In the genomic region with DNA sequence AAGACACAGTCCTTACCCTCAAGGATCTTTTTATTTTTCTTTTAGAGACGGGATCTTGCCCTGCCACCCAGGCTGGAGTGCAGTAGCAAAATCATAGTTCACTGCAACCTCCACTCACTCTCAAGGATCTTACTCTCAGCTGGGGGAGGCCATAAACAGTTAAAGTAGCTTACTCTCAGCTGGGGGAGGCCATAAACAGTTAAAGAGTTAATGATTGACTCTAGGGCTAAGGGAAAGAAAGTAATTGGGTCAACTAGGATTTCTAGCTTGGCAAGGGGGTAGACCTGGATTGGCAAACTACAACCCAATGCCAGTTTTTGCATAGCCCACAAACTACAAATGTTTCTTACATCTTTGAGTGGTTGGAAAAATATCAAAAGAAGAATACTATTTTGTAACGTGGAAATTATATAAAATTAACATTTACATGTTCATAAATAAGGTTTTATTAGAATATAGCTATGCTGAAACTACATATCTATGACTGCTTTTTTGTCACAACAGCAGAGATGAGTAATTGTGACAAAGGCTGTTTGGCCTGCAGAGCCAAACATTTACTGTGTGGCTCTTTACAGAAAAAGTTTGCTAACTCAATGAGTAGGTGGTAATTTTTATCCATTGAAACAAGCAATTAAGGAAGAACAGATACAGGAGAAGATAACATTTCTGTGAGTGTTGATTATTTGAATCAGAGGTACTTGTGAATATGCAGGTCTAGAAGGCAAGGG, we compare ENCODE assay signal across 22 cellular contexts. TPM values are rescaled to one million over a fixed set of nuclear protein-coding genes. Genes with fewer than 3 reads are reported as not detected.
DNase-seq lines count a peak whose midpoint lies in the region; ATAC-seq, FAIRE-seq and TF ChIP-seq lines count a peak whose summit lies in the region.
"Had no signal": no experiment of that assay in that cellular context is flagged by ENCODE, and none has a peak within 500 bp of the region (broad histone marks: within the 10 kb centered on the region; RNA-seq: fewer than 3 reads in every experiment).

No MANE protein-coding gene starts in this region.

- intact Hi-C loops in kidney (cut with DNase I): no loop called here

- H3K27ac Mint-ChIP-seq in activated T-cell treated with anti-CD3 and anti-CD28 coated beads, Interleukin-2, amount 50 U/mL, for 72 hours: peak overlapping the region; percentile 27
- H3K27ac Mint-ChIP-seq in activated T-helper 17 cell treated with anti-CD3 and anti-CD28 coated beads, Interleukin-2, amount 50 U/mL, for 72 hours: peak overlapping the region; percentile 45
- H3K27ac Mint-ChIP-seq: type B pancreatic cell had no signal

- H3K36me3 ChIP-seq in kidney (ENCODE audit: control insufficient read depth in 1 of 2, insufficient read depth in 2 of 2, low read length in 2 of 2): peaks cover 2 to 4% of the 10 kb centered on the region in 2 donors
- H3K36me3 ChIP-seq in small intestine (ENCODE audit: control insufficient read depth in 2 of 2, insufficient read depth in 2 of 2, low read length in 2 of 2): no peaks in the 10 kb centered on the region
- peaks cover 12% of the 10 kb centered on the region for H3K36me3 ChIP-seq in suprapubic skin
- H3K36me3 ChIP-seq: breast epithelium had no signal

- no peak for ATAC-seq in activated T-cell treated with anti-CD3 and anti-CD28 coated beads, Interleukin-2, amount 50 U/mL, for 72 hours (replicated peaks in 1 of 2)
- no peak for ATAC-seq in activated T-helper 17 cell treated with anti-CD3 and anti-CD28 coated beads, Interleukin-2, amount 50 U/mL, for 72 hours (replicated peaks)
- ATAC-seq: activated naive CD4-positive, alpha-beta T cell treated with anti-CD3 and anti-CD28 coated beads, Interleukin-2, amount 50 U/mL, for 72 hours; naive thymus-derived CD4-positive, alpha-beta T cell had no signal

- WGBS in small intestine, 3 donors: 19 to 53% (median 39%) methylated on average over 2 of the region's 2 CpGs
- WGBS in suprapubic skin: 70% methylated on average over 2 of the region's 2 CpGs

- no peak for TF ChIP-seq EP300 in suprapubic skin (IDR thresholded peaks at IDR 0.05)

- no peak overlapping the region for H3K9ac ChIP-seq in kidney (ENCODE audit: low read length in 2 of 2)

- no peak for DNase-seq in activated T-cell treated with anti-CD3 and anti-CD28 coated beads, Interleukin-2, amount 50 U/mL, for 72 hours
- no peak for DNase-seq in activated T-cell treated with anti-CD3 and anti-CD28 coated beads, Interleukin-2, amount 50 U/mL, for 48 hours
- DNase-seq in kidney (no peak), small intestine (peak; percentile 64), hepatic stellate cell (ENCODE audit: low spot score) (no peak), suprapubic skin (ENCODE audit: low spot score in 2 of 2) (no peak)
- DNase-seq in stimulated activated CD4-positive, alpha-beta T cell treated with anti-CD3 and anti-CD28 coated beads, Interleukin-12 subunit alpha, Interleukin-12 subunit beta, amount 100 ng/mL, for 4 hours: no peak
- DNase-seq: activated CD4-positive, alpha-beta T cell treated with anti-CD3 and anti-CD28 coated beads, Interleukin-2, amount 50 U/mL, for 4 hours; dermis blood vessel endothelial cell; DMS153; naive thymus-derived CD4-positive, alpha-beta T cell; NCI-H1436 treated with DMSO at 0.1 percent for 48 hours; NCI-H2227 treated with DMSO at 0.1 percent for 48 hours; posterior cingulate gyrus had no signal

- H3K9me3 ChIP-seq in kidney (ENCODE audit: control insufficient read depth in 1 of 2, low read length in 2 of 2) (no peaks in the 10 kb centered on the region), small intestine (ENCODE audit: control insufficient read depth, low read depth) (no peaks in the 10 kb centered on the region), suprapubic skin (no peaks in the 10 kb centered on the region)
- H3K9me3 ChIP-seq: breast epithelium had no signal

- no peak overlapping the region for H3K27ac ChIP-seq in kidney (ENCODE audit: low read depth in 2 of 2, low read length in 2 of 2)
- no peak overlapping the region for H3K27ac ChIP-seq in small intestine (ENCODE audit: low read depth in 1 of 2, low read length in 1 of 2)
- H3K27ac ChIP-seq in suprapubic skin: no peak overlapping the region
- H3K27ac ChIP-seq: breast epithelium, C4-2B, epithelial cell of prostate had no signal

- H3K27me3 ChIP-seq in small intestine (ENCODE audit: control insufficient read depth in 2 of 2, insufficient read depth in 2 of 2, low read length in 2 of 2) (no peaks in the 10 kb centered on the region), suprapubic skin (no peaks in the 10 kb centered on the region)
- H3K27me3 ChIP-seq: breast epithelium had no signal

- H3K4me1 ChIP-seq in kidney (ENCODE audit: control insufficient read depth in 1 of 2, insufficient read depth in 1 of 2, low read depth in 1 of 2, low read length in 2 of 2): peaks cover 6 to 23% of the 10 kb centered on the region in 2 donors
- no peaks in the 10 kb centered on the region for H3K4me1 ChIP-seq in small intestine (ENCODE audit: control insufficient read depth in 2 of 2, insufficient read depth in 1 of 2, low read depth in 1 of 2, low read length in 1 of 2)
- H3K4me1 ChIP-seq in suprapubic skin: no peaks in the 10 kb centered on the region
- H3K4me1 ChIP-seq: breast epithelium had no signal

- FAIRE-seq in kidney (lab: Jason Lieb, UNC) (peak; percentile 76), small intestine (lab: Jason Lieb, UNC) (no peak)
- FAIRE-seq: frontal cortex had no signal

- no peaks in the 10 kb centered on the region for H3K9me3 Mint-ChIP-seq in activated T-cell treated with anti-CD3 and anti-CD28 coated beads, Interleukin-2, amount 50 U/mL, for 72 hours
- no peaks in the 10 kb centered on the region for H3K9me3 Mint-ChIP-seq in activated T-helper 17 cell treated with anti-CD3 and anti-CD28 coated beads, Interleukin-2, amount 50 U/mL, for 72 hours
- H3K9me3 Mint-ChIP-seq: naive thymus-derived CD4-positive, alpha-beta T cell; type B pancreatic cell had no signal

- H3K4me3 ChIP-seq in kidney (ENCODE audit: low read length in 2 of 2): no peak overlapping the region
- no peak overlapping the region for H3K4me3 ChIP-seq in small intestine (ENCODE audit: low read depth in 1 of 2, low read length in 2 of 2)
- no peak overlapping the region for H3K4me3 ChIP-seq in suprapubic skin
- H3K4me3 ChIP-seq: breast epithelium, smooth muscle cell had no signal

- H3K4me1 Mint-ChIP-seq in activated T-cell treated with anti-CD3 and anti-CD28 coated beads, Interleukin-2, amount 50 U/mL, for 72 hours (ENCODE audit: low read depth): peaks cover 41% of the 10 kb centered on the region
- H3K4me1 Mint-ChIP-seq in activated T-helper 17 cell treated with anti-CD3 and anti-CD28 coated beads, Interleukin-2, amount 50 U/mL, for 72 hours: peaks cover 19% of the 10 kb centered on the region

- TF ChIP-seq POLR2A in suprapubic skin (IDR thresholded peaks at IDR 0.05): no peak

- TF ChIP-seq CTCF in kidney (IDR thresholded peaks at IDR 0.05; ENCODE audit: borderline replicate concordance, extremely low read depth, insufficient read depth) (no peak), suprapubic skin (IDR thresholded peaks at IDR 0.05) (no peak)

- no peaks in the 10 kb centered on the region for H3K27me3 Mint-ChIP-seq in activated T-cell treated with anti-CD3 and anti-CD28 coated beads, Interleukin-2, amount 50 U/mL, for 72 hours (ENCODE audit: low read depth)
- no peaks in the 10 kb centered on the region for H3K27me3 Mint-ChIP-seq in activated T-helper 17 cell treated with anti-CD3 and anti-CD28 coated beads, Interleukin-2, amount 50 U/mL, for 72 hours
- H3K27me3 Mint-ChIP-seq: naive thymus-derived CD4-positive, alpha-beta T cell; type B pancreatic cell had no signal

- H3K36me3 Mint-ChIP-seq in activated T-cell treated with anti-CD3 and anti-CD28 coated beads, Interleukin-2, amount 50 U/mL, for 72 hours (ENCODE audit: insufficient read depth in 2 of 2): peaks cover 0 to 11% of the 10 kb centered on the region in 2 donors
- H3K36me3 Mint-ChIP-seq in activated T-helper 17 cell treated with anti-CD3 and anti-CD28 coated beads, Interleukin-2, amount 50 U/mL, for 72 hours (ENCODE audit: low read depth): peaks cover 24% of the 10 kb centered on the region

- no peak overlapping the region for H3K4me3 Mint-ChIP-seq in activated T-cell treated with anti-CD3 and anti-CD28 coated beads, Interleukin-2, amount 50 U/mL, for 72 hours
- no peak overlapping the region for H3K4me3 Mint-ChIP-seq in activated T-helper 17 cell treated with anti-CD3 and anti-CD28 coated beads, Interleukin-2, amount 50 U/mL, for 72 hours
- H3K4me3 Mint-ChIP-seq: type B pancreatic cell had no signal

RNA-seq across cellular contexts. Expression of gene PTPRA, which starts 46.4 kb away (rescaled TPM):
- 10 to 100 TPM; 81.2 to 85.9 TPM for total RNA-seq in activated T-cell treated with anti-CD3 and anti-CD28 coated beads, Interleukin-2, amount 50 U/mL, for 72 hours
- total RNA-seq in activated T-helper 17 cell treated with anti-CD3 and anti-CD28 coated beads, Interleukin-2, amount 50 U/mL, for 72 hours: 10 to 100 TPM; 40.0 to 46.5 TPM
- 70.3 TPM for total RNA-seq in kidney
- 33.1 TPM for polyA plus RNA-seq in kidney (ENCODE audit: insufficient read depth, low read depth, low replicate concordance)
- polyA plus RNA-seq in small intestine: 10 to 100 TPM in 1 of 3 donors, 1 to 10 TPM in 2; 7.4 to 28.6 (median 7.8) TPM
- 10 to 100 TPM; 47.7 to 83.0 (median 73.4) TPM for total RNA-seq in suprapubic skin
